Comparison of ENCODE assay signal across 1 cellular context in genomic region chr6:124011180-124011579, GRCh38.
TF ChIP-seq lines count a peak whose summit lies in the region.

No MANE protein-coding gene starts in this region.

TF ChIP-seq in K562, 482 proteins besides CTCF, POLR2A, EP300 and RAD21 (continued from another document):
- TF ChIP-seq NELFE (IDR thresholded peaks at IDR 0.05; ENCODE audit: insufficient read depth, insufficient read length) (no peak), ELF1 (tag; IDR thresholded peaks at IDR 0.05) (no peak), MBD1 (CRISPR knock-in tag; IDR thresholded peaks at IDR 0.05) (no peak), ZNF316 (IDR thresholded peaks at IDR 0.05) (peak; percentile 72), MAFF (IDR thresholded peaks at IDR 0.05; ENCODE audit: low read length) (0 out of 2 replicates have a peak, but pooled peaks have one; percentile 1), SPI1 (IDR thresholded peaks at IDR 0.05; ENCODE audit: borderline replicate concordance, low read depth, low read length) (no peak), CBX5 (IDR thresholded peaks at IDR 0.05; ENCODE audit: borderline replicate concordance, low read depth) (no peak), ASH1L (IDR thresholded peaks at IDR 0.05; ENCODE audit: borderline replicate concordance, low read depth, partially characterized antibody) (no peak), ZNF124 (CRISPR knock-in tag; IDR thresholded peaks at IDR 0.05) (no peak), RBM25 (IDR thresholded peaks at IDR 0.05; ENCODE audit: low read depth, low read length, severe bottlenecking) (no peak)
